8 cellular contexts compared by ENCODE assay signal in the genomic region with DNA sequence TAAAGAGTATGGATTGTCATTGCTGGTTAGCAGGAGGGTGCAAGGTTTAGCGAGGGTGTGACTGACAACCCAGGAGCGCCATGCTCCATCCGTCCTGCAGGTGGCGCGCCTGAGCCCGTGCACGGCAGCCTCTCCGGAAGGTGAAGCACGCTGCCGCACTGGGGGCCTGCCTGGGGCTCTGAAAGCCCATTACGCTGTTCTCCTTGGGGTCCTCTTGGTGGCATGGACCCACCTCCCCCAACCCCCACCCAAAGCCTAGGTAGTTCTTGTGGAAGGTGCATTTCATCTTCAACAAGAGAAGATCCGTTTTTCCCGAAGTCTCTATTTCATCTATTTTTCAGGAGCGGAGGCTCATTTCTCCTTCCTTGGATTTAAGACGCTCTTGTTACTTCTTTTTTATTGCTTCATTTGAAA.
DNase-seq lines count a peak whose midpoint lies in the region; ATAC-seq and TF ChIP-seq lines count a peak whose summit lies in the region.

No MANE protein-coding gene starts in this region.

- CTCF ChIA-PET in T-cell (lab: Charles Lee) = interaction anchor here in 1 of 2 donors (0.8 kb wide), 1 partner anchor 13 kb away, joined by 4 read pairs; no protein-coding TSS in a partner anchor

- H3K36me3 ChIP-seq in ascending aorta (no peaks in the 10 kb centered on the region), kidney epithelial cell (ENCODE audit: control insufficient read depth, insufficient read depth, low read length) (no peaks in the 10 kb centered on the region)

- POLR2A ChIA-PET in T-cell (lab: Charles Lee) = no interaction called here

- H3K27me3 Mint-ChIP-seq in T-cell = peaks cover 49 to 54% of the 10 kb centered on the region in 2 donors

- DNase-seq in DMS 273 (lab: John Stamatoyannopoulos, UW; ENCODE audit: unreplicated experiment) (peak; percentile 40), DMS 273 treated with DMSO at 0.1 percent for 48 hours (lab: John Stamatoyannopoulos, UW) (no peak), T-cell (peak in 32 of 34 experiments; percentile 3 to 52 (median 32)), ascending aorta (ENCODE audit: low spot score in 2 of 2) (peak in 1 of 2 donors; percentile 45), kidney epithelial cell (ENCODE audit: low read depth) (no peak), SIG-M5 treated with dmso at 0.1 percent for 504 hours (lab: John Stamatoyannopoulos, UW; ENCODE audit: unreplicated experiment) (no peak), DMS153 (lab: John Stamatoyannopoulos, UW) (no peak)
- peak; percentile 24 for DNase-seq in stimulated activated CD8-positive, alpha-beta memory T cell treated with anti-CD3 and anti-CD28 coated beads, Interleukin-12 subunit alpha, Interleukin-12 subunit beta, amount 100 ng/mL, for 1 hour (ENCODE audit: low read depth)

- ATAC-seq in T-cell (replicated peaks in 1 of 4) = peak in 3 of 4 experiments; percentile 43 to 56 (median 52)

- TF ChIP-seq CTCF in ascending aorta (IDR thresholded peaks at IDR 0.05) (peak; percentile 39 to 66 (median 58)), kidney epithelial cell (IDR thresholded peaks at IDR 0.05; ENCODE audit: insufficient read depth, low read length, poor library complexity, severe bottlenecking) (peak; percentile 86)

- H3K4me1 Mint-ChIP-seq in T-cell = peaks cover 5 to 10% (median 9%) of the 10 kb centered on the region in 3 donors

- intact Hi-C loops in ascending aorta (cut with DNase I) = no loop called here

- H3K9me3 ChIP-seq in ascending aorta = no peaks in the 10 kb centered on the region

- H3K4me3 Mint-ChIP-seq in T-cell = peak overlapping the region in 1 of 3 donors; percentile 25

- no peaks in the 10 kb centered on the region for H3K4me1 ChIP-seq in ascending aorta

- H3K4me3 ChIP-seq in ascending aorta (no peak overlapping the region), kidney epithelial cell (ENCODE audit: low read depth, low read length) (no peak overlapping the region)

- no peaks in the 10 kb centered on the region for H3K36me3 Mint-ChIP-seq in T-cell

- no peak overlapping the region for H3K27ac ChIP-seq in ascending aorta

- H3K27ac Mint-ChIP-seq in T-cell = peak overlapping the region in 1 of 2 donors; percentile 5

- peaks cover 0 to 8% (median 0%) of the 10 kb centered on the region in 3 donors for H3K9me3 Mint-ChIP-seq in T-cell

- no peaks in the 10 kb centered on the region for H3K27me3 ChIP-seq in ascending aorta
- peaks cover 8% of the 10 kb centered on the region for H3K27me3 ChIP-seq in kidney epithelial cell (ENCODE audit: control insufficient read depth, insufficient read depth, low read length)

Comparison
In these comparisons a context has a peak if more than half of its experiments do, and no peak if none do; other contexts are left out.
1. DNase-seq: peak in DMS 273 (single experiment), T-cell (32 of 34) and stimulated activated CD8-positive, alpha-beta memory T cell treated with anti-CD3 and anti-CD28 coated beads, Interleukin-12 subunit alpha, Interleukin-12 subunit beta, amount 100 ng/mL, for 1 hour (single experiment); none in DMS 273 treated with DMSO at 0.1 percent for 48 hours (single experiment), kidney epithelial cell (single experiment), SIG-M5 treated with dmso at 0.1 percent for 504 hours (single experiment) and DMS153 (single experiment).